Comparison of ENCODE assay signal across 13 cellular contexts in the genomic region with DNA sequence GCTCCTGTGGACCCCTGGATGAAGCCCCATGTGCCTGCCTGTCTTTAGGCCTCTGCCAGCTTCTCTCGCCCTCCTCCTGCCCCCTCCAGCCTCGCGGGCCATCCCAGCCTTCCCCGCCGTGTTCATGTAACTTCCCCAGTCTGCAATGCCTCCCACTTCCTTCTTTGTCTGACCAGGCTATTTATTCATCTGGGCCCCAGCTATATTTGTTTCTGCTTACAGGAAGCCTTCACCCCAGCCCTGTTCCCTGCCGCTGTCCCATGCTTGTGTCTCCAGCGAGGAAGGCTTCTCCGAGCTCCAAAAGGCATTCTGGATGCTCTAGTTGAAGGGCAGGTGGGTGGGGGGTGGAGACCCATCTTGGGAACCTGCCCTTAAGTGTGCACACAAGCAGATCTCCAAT. TPM values are rescaled to one million over a fixed set of nuclear protein-coding genes. Genes with fewer than 3 reads are reported as not detected.
DNase-seq lines count a peak whose midpoint lies in the region; ATAC-seq and TF ChIP-seq lines count a peak whose summit lies in the region.
"Had no signal": no experiment of that assay in that cellular context is flagged by ENCODE, and none has a peak within 500 bp of the region (broad histone marks: within the 10 kb centered on the region; RNA-seq: fewer than 3 reads in every experiment).

No MANE protein-coding gene starts in this region.

- CTCF ChIA-PET in OCI-LY7 (lab: Charles Lee; ENCODE audit: unreplicated experiment) (no interaction called here), A673 (lab: Charles Lee) (no interaction called here)

- peak overlapping the region; percentile 38; the same call in 1 of the 2 replicates for H2AFZ ChIP-seq in OCI-LY7 (ENCODE audit: low read length)

- peak overlapping the region; percentile 58 for H3K4me2 ChIP-seq in OCI-LY7 (ENCODE audit: low read length)

- no peak overlapping the region for H3K4me3 Mint-ChIP-seq in stimulated activated effector memory CD8-positive, alpha-beta T cell treated with anti-CD3 and anti-CD28 coated beads, Interleukin-12 subunit alpha, Interleukin-12 subunit beta, amount 100 ng/mL, for 72 hours
- H3K4me3 Mint-ChIP-seq: activated T-cell treated with anti-CD3 and anti-CD28 coated beads, Interleukin-2, amount 50 U/mL, for 24 hours had no signal

- TF ChIP-seq CTCF in OCI-LY7 (conservative IDR thresholded peaks at IDR 0.05; ENCODE audit: low read length) (no peak), A673 (conservative IDR thresholded peaks at IDR 0.05; ENCODE audit: low read depth, low read length) (no peak)

- intact Hi-C loops in OCI-LY7 (cut with micrococcal nuclease; ENCODE audit: unreplicated experiment) = no loop called here
- intact Hi-C loops in A673 (cut with micrococcal nuclease; ENCODE audit: unreplicated experiment) = no loop called here

- no peaks in the 10 kb centered on the region for H3K9me2 ChIP-seq in OCI-LY7 (ENCODE audit: insufficient read depth, low read length)

- H3K4me1 ChIP-seq in OCI-LY7 (ENCODE audit: insufficient read depth, low read length, poor library complexity, severe bottlenecking) (peaks cover 33% of the 10 kb centered on the region), A673 (ENCODE audit: insufficient read depth, low read length, poor library complexity, severe bottlenecking) (no peaks in the 10 kb centered on the region)

- peak overlapping the region; percentile 72 for H3K27ac Mint-ChIP-seq in stimulated activated effector memory CD8-positive, alpha-beta T cell treated with anti-CD3 and anti-CD28 coated beads, Interleukin-12 subunit alpha, Interleukin-12 subunit beta, amount 100 ng/mL, for 72 hours
- H3K27ac Mint-ChIP-seq: activated T-cell treated with anti-CD3 and anti-CD28 coated beads, Interleukin-2, amount 50 U/mL, for 24 hours had no signal

- no peaks in the 10 kb centered on the region; the same call in 1 of the 2 replicates for H3K36me3 ChIP-seq in OCI-LY7 (ENCODE audit: insufficient read depth, low read length)
- H3K36me3 ChIP-seq in A673 (ENCODE audit: insufficient read depth, low read length, poor library complexity, severe bottlenecking) = no peaks in the 10 kb centered on the region
- no peaks in the 10 kb centered on the region for H3K36me3 ChIP-seq in MG63

- peaks cover 29% of the 10 kb centered on the region for H3K36me3 Mint-ChIP-seq in stimulated activated effector memory CD8-positive, alpha-beta T cell treated with anti-CD3 and anti-CD28 coated beads, Interleukin-12 subunit alpha, Interleukin-12 subunit beta, amount 100 ng/mL, for 72 hours

- H3K27ac ChIP-seq in OCI-LY7 (ENCODE audit: low read depth, low read length, poor library complexity, severe bottlenecking) = peak overlapping the region; percentile 61
- H3K27ac ChIP-seq in A673 (ENCODE audit: low read depth, low read length, poor library complexity, severe bottlenecking) = no peak overlapping the region
- H3K27ac ChIP-seq: testis had no signal

- H3K9me3 ChIP-seq in OCI-LY7 (ENCODE audit: low read length) = no peaks in the 10 kb centered on the region
- no peaks in the 10 kb centered on the region for H3K9me3 ChIP-seq in A673 (ENCODE audit: low read depth, low read length, poor library complexity, severe bottlenecking)
- no peaks in the 10 kb centered on the region for H3K9me3 ChIP-seq in MG63
- H3K9me3 ChIP-seq: testis had no signal

- no TSS peak for BruUV-seq in OCI-LY7 (replicated peaks; lab: Mats Ljungman, UMichigan)
- BruUV-seq in A673 (replicated peaks; lab: Mats Ljungman, UMichigan) = no TSS peak

- no peaks in the 10 kb centered on the region for H3K79me2 ChIP-seq in OCI-LY7 (ENCODE audit: insufficient read depth, low read depth, low read length)

- H4K20me1 ChIP-seq in OCI-LY7 (ENCODE audit: insufficient read depth, low read length) = no peaks in the 10 kb centered on the region

- peaks cover 28% of the 10 kb centered on the region for H3K4me1 Mint-ChIP-seq in stimulated activated effector memory CD8-positive, alpha-beta T cell treated with anti-CD3 and anti-CD28 coated beads, Interleukin-12 subunit alpha, Interleukin-12 subunit beta, amount 100 ng/mL, for 72 hours

- no peaks in the 10 kb centered on the region for H3K9me3 Mint-ChIP-seq in stimulated activated effector memory CD8-positive, alpha-beta T cell treated with anti-CD3 and anti-CD28 coated beads, Interleukin-12 subunit alpha, Interleukin-12 subunit beta, amount 100 ng/mL, for 72 hours
- H3K9me3 Mint-ChIP-seq: activated T-cell treated with anti-CD3 and anti-CD28 coated beads, Interleukin-2, amount 50 U/mL, for 24 hours had no signal

- peak; percentile 78 for DNase-seq in SIG-M5 treated with dmso at 0.1 percent for 504 hours (lab: John Stamatoyannopoulos, UW; ENCODE audit: unreplicated experiment)
- DNase-seq in SIG-M5 (lab: John Stamatoyannopoulos, UW) = no peak
- DNase-seq in OCI-LY7 (ENCODE audit: low spot score) = peak; percentile 63
- DNase-seq in globus pallidus (ENCODE audit: low spot score) = peak; percentile 62
- no peak for DNase-seq in stimulated activated effector memory CD8-positive, alpha-beta T cell treated with anti-CD3 and anti-CD28 coated beads, Interleukin-12 subunit alpha, Interleukin-12 subunit beta, amount 100 ng/mL, for 72 hours (ENCODE audit: low spot score in 2 of 2)
- DNase-seq in 8988T = no peak
- no peak for DNase-seq in A673 (ENCODE audit: low spot score)
- no peak for DNase-seq in MG63
- DNase-seq: activated T-cell treated with anti-CD3 and anti-CD28 coated beads, Interleukin-2, amount 50 U/mL, for 24 hours; DMS153; NCI-H146; testis had no signal

- peak overlapping the region; percentile 9 for H3K4me3 ChIP-seq in OCI-LY7 (ENCODE audit: low read depth, low read length, poor library complexity, severe bottlenecking)
- H3K4me3 ChIP-seq in A673 (ENCODE audit: low read depth, low read length, poor library complexity, severe bottlenecking) = no peak overlapping the region
- no peak overlapping the region for H3K4me3 ChIP-seq in MG63
- H3K4me3 ChIP-seq: testis had no signal

- POLR2A ChIA-PET in OCI-LY7 (lab: Charles Lee) = interaction anchor here (0.8 kb wide), 1 partner anchor 135 kb away, joined by 4 read pairs; no protein-coding TSS in a partner anchor
- POLR2A ChIA-PET in A673 (lab: Charles Lee; ENCODE audit: low non-redundant PET) = no interaction called here

- ATAC-seq in stimulated activated effector memory CD8-positive, alpha-beta T cell treated with anti-CD3 and anti-CD28 coated beads, Interleukin-12 subunit alpha, Interleukin-12 subunit beta, amount 100 ng/mL, for 72 hours = no peak

- H3K27me3 ChIP-seq in A673 (replicated peaks; ENCODE audit: insufficient read depth, low read depth, low read length, poor library complexity) (no peaks in the 10 kb centered on the region), MG63 (no peaks in the 10 kb centered on the region)
- H3K27me3 ChIP-seq: testis had no signal

RNA-seq across cellular contexts. Expression of gene C3, which starts 7.9 kb away (rescaled TPM):
- 0.13 and 0.57 TPM in 2 replicates for total RNA-seq in OCI-LY7 (2014; rRNA removed; shearing (Covaris generic))
- total RNA-seq in OCI-LY7 (2022) = 0.74 TPM in 1 of 2 replicates, not detected in the other
- 1.8 TPM in 2 replicates for total RNA-seq in A673 (2021)
- total RNA-seq in MG63 (2014; rRNA removed; shearing (Covaris generic); ENCODE audit: low replicate concordance) = 2.2 and 7.5 TPM in 2 replicates

RNA-seq across cellular contexts. Expression of gene GPR108, which starts 9.0 kb away (rescaled TPM):
- 77.5 and 88.3 TPM in 2 replicates for total RNA-seq in OCI-LY7 (2014; rRNA removed; shearing (Covaris generic))
- total RNA-seq in OCI-LY7 (2022) (63.2 and 73.2 TPM in 2 replicates), A673 (2021) (36.4 and 37.4 TPM in 2 replicates)
- total RNA-seq in MG63 (2014; rRNA removed; shearing (Covaris generic); ENCODE audit: low replicate concordance) = 39.4 and 78.1 TPM in 2 replicates

RNA-seq across cellular contexts. Expression of gene TRIP10, which starts 11.1 kb away (rescaled TPM):
- 16.1 and 22.2 TPM in 2 replicates for total RNA-seq in OCI-LY7 (2014; rRNA removed; shearing (Covaris generic))
- total RNA-seq in OCI-LY7 (2022) = 19.9 TPM in 2 replicates
- 70.2 and 79.2 TPM in 2 replicates for total RNA-seq in A673 (2021)
- total RNA-seq in MG63 (2014; rRNA removed; shearing (Covaris generic); ENCODE audit: low replicate concordance) = 37.2 and 58.3 TPM in 2 replicates

RNA-seq across cellular contexts. Expression of gene SH2D3A, which starts 38.9 kb away (rescaled TPM):
- total RNA-seq in OCI-LY7 (2014; rRNA removed; shearing (Covaris generic)) = 7.8 and 8.5 TPM in 2 replicates
- total RNA-seq in OCI-LY7 (2022) (9.8 and 13.3 TPM in 2 replicates), A673 (2021) (0.95 and 1.7 TPM in 2 replicates)
- not detected in 2 replicates for total RNA-seq in MG63 (2014; rRNA removed; shearing (Covaris generic); ENCODE audit: low replicate concordance)
- total RNA-seq: A172 had no signal

RNA-seq across cellular contexts. Expression of gene VAV1, which starts 44.2 kb away (rescaled TPM):
- total RNA-seq in OCI-LY7 (2014; rRNA removed; shearing (Covaris generic)) = 76.1 and 90.7 TPM in 2 replicates
- 92.7 and 107 TPM in 2 replicates for total RNA-seq in OCI-LY7 (2022)
- total RNA-seq in A673 (2021) = 51.6 and 54.9 TPM in 2 replicates
- total RNA-seq in MG63 (2014; rRNA removed; shearing (Covaris generic); ENCODE audit: low replicate concordance) = 0.63 TPM in 1 of 2 replicates, not detected in the other
- total RNA-seq: A172 had no signal

Comparison
In these comparisons a context has a peak if more than half of its experiments do, and no peak if none do; other contexts are left out.
1. DNase-seq: peak in SIG-M5 treated with dmso at 0.1 percent for 504 hours (single experiment), OCI-LY7 (single experiment) and globus pallidus (single experiment); none in SIG-M5 (single experiment), stimulated activated effector memory CD8-positive, alpha-beta T cell treated with anti-CD3 and anti-CD28 coated beads, Interleukin-12 subunit alpha, Interleukin-12 subunit beta, amount 100 ng/mL, for 72 hours (0 of 2), 8988T (single experiment), A673 (single experiment) and MG63 (single experiment).